15 cellular contexts compared by ENCODE assay signal in the genomic region with DNA sequence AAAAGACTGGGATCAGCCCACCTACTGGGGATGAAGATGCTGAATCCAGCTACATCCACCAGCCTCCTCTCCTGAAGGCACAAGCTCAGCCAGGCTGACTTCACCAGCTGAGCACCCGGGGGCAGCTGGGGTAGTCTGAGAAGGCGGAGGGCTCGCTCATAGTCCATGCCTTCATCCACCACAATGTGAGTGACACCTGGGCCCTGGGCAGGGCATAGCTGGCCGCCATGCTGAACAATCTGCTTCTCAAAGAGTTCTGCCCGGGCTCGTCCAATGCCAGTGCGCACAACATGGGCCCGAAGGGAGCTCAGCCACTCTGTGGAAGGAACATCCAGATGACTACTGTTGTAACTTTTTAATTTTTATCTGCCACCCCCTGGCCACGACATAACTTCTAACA.
"Had no signal": no experiment of that assay in that cellular context is flagged by ENCODE, and none has a peak within 500 bp of the region (broad histone marks: within the 10 kb centered on the region; RNA-seq: fewer than 3 reads in every experiment).

No MANE protein-coding gene starts in this region.

- H3K27ac Mint-ChIP-seq: activated CD8-positive, alpha-beta T cell treated with anti-CD3 and anti-CD28 coated beads, Interleukin-2, amount 10 ng/mL, durations not matched to agents 7 days and 5 days; activated T-helper 2 cell treated with anti-CD3 and anti-CD28 coated beads, Interferon-gamma antibody, Interleukin-2, Interleukin-4, amounts not matched to agents 10 μg/mL and 5 μg/mL and 100 μg/mL, durations not matched to agents 14 hours and 24 hours and 36 hours had no signal

- H3K27me3 ChIP-seq: colonic mucosa, left lung, transverse colon had no signal

- FAIRE-seq: islet of Langerhans, small intestine, TTC549 had no signal

- H3K4me3 ChIP-seq: colonic mucosa, left lung, transverse colon had no signal

- H3K27ac ChIP-seq: colonic mucosa, left lung, transverse colon had no signal

- H3K9me3 Mint-ChIP-seq: activated T-helper 2 cell treated with anti-CD3 and anti-CD28 coated beads, Interferon-gamma antibody, Interleukin-2, Interleukin-4, amounts not matched to agents 10 μg/mL and 5 μg/mL and 100 μg/mL, durations not matched to agents 14 hours and 24 hours and 36 hours; memory B cell; stimulated activated effector memory CD8-positive, alpha-beta T cell treated with anti-CD3 and anti-CD28 coated beads, Interleukin-12 subunit alpha, Interleukin-12 subunit beta, amount 100 ng/mL, for 72 hours had no signal

- DNase-seq: activated CD8-positive, alpha-beta memory T cell treated with anti-CD3 and anti-CD28 coated beads, Interleukin-2, amount 50 U/mL, for 48 hours; activated CD8-positive, alpha-beta T cell treated with anti-CD3 and anti-CD28 coated beads, Interleukin-2, amount 10 ng/mL, durations not matched to agents 7 days and 5 days; colonic mucosa; foreskin melanocyte; head of caudate nucleus; left lung; SHP77 treated with DMSO at 0.1 percent for 48 hours; small intestine; T-helper 2 cell; transverse colon had no signal

- ATAC-seq: activated CD8-positive, alpha-beta T cell treated with anti-CD3 and anti-CD28 coated beads, Interleukin-2, amount 10 ng/mL, durations not matched to agents 7 days and 5 days; left lung; stimulated activated effector memory CD8-positive, alpha-beta T cell treated with anti-CD3 and anti-CD28 coated beads, Interleukin-12 subunit alpha, Interleukin-12 subunit beta, amount 100 ng/mL, for 72 hours had no signal

- H3K36me3 ChIP-seq: colonic mucosa, transverse colon had no signal

- H3K27me3 Mint-ChIP-seq: memory B cell had no signal

- H3K9me3 ChIP-seq: colonic mucosa, left lung, transverse colon had no signal
